ENCODE assay signal across 8 cellular contexts in genomic region chr17:81308784-81309139, GRCh38. TPM values are rescaled to one million over a fixed set of nuclear protein-coding genes. Genes with fewer than 3 reads are reported as not detected.
DNase-seq lines count a peak whose midpoint lies in the region; ATAC-seq, FAIRE-seq and TF ChIP-seq lines count a peak whose summit lies in the region.
"Not testable (repeated sequence)": the region's sequence is repeated elsewhere in the genome, so short reads cannot be mapped to it uniquely, and the experiment has no call there.

No MANE protein-coding gene starts in this region.

- H3K4me2 ChIP-seq in Loucy (ENCODE audit: low read depth, low read length, poor library complexity, severe bottlenecking) = peak overlapping the region; percentile 64
- peak overlapping the region; percentile 87 for H3K4me2 ChIP-seq in K562 (ENCODE audit: insufficient read depth, low read length)
- peak overlapping the region; percentile 72 for H3K4me2 ChIP-seq in keratinocyte (ENCODE audit: control insufficient read depth, extremely low read depth, insufficient read depth, low read depth, low read length)

- H4K20me1 ChIP-seq in Loucy (ENCODE audit: insufficient read depth, low read length, poor library complexity, severe bottlenecking); K562 (replicated peaks; ENCODE audit: control insufficient read depth, insufficient read depth, low read length); keratinocyte (ENCODE audit: control insufficient read depth, extremely low read depth, insufficient read depth, low read length): not testable (repeated sequence)

- not testable (repeated sequence) for H3K9me1 ChIP-seq in K562 (ENCODE audit: control insufficient read depth, insufficient read depth, low read length); keratinocyte (ENCODE audit: control insufficient read depth, extremely low read depth, insufficient read depth, low read length)

- not testable (repeated sequence) for H3K27me3 ChIP-seq in CD8-positive, alpha-beta memory T cell (ENCODE audit: insufficient read depth, low read length, poor library complexity, severe bottlenecking); Loucy (ENCODE audit: insufficient read depth, low read length, poor library complexity, severe bottlenecking); K562 (ENCODE audit: control insufficient read depth in 2 of 2, insufficient read depth in 2 of 2, low read length in 2 of 2); esophagus (ENCODE audit: control insufficient read depth in 1 of 2, insufficient read depth in 2 of 2, low read length in 2 of 2); keratinocyte (ENCODE audit: control insufficient read depth, extremely low read depth, insufficient read depth, low read length); mucosa of rectum (ENCODE audit: control insufficient read depth in 2 of 2, insufficient read depth in 2 of 2, low read length in 2 of 2); rectal smooth muscle tissue (ENCODE audit: control insufficient read depth, insufficient read depth, low read length); tibial nerve

- not testable (repeated sequence) for H3K4me1 ChIP-seq in CD8-positive, alpha-beta memory T cell (ENCODE audit: insufficient read depth, low read length); rectal smooth muscle tissue (ENCODE audit: control insufficient read depth, insufficient read depth, low read length)
- H3K4me1 ChIP-seq in Loucy (ENCODE audit: insufficient read depth, low read length, poor library complexity, severe bottlenecking) = peaks cover 12% of the 10 kb centered on the region
- H3K4me1 ChIP-seq in K562 (replicated peaks in 1 of 2; ENCODE audit: control insufficient read depth in 2 of 2, insufficient read depth in 2 of 2, low read length in 2 of 2) = peaks cover 22 to 91% of the 10 kb centered on the region in 2 experiments
- peaks cover 6 to 15% of the 10 kb centered on the region in 2 donors for H3K4me1 ChIP-seq in esophagus (ENCODE audit: control insufficient read depth in 2 of 2, insufficient read depth in 2 of 2, low read length in 1 of 2)
- H3K4me1 ChIP-seq in keratinocyte (ENCODE audit: control insufficient read depth, extremely low read depth, insufficient read depth, low read length) = peaks cover 18% of the 10 kb centered on the region
- peaks cover 10 to 13% of the 10 kb centered on the region in 2 donors for H3K4me1 ChIP-seq in mucosa of rectum (ENCODE audit: control insufficient read depth in 2 of 2, insufficient read depth in 2 of 2, low read length in 2 of 2)
- H3K4me1 ChIP-seq in tibial nerve = peaks cover 0 to 18% (median 12%) of the 10 kb centered on the region in 4 donors

- H2AFZ ChIP-seq in Loucy (ENCODE audit: low read length) (peak overlapping the region; percentile 58; the same call in 1 of the 2 replicates), K562 (ENCODE audit: low read depth, low read length) (peak overlapping the region; percentile 94), keratinocyte (ENCODE audit: control insufficient read depth, low read length) (peak overlapping the region; percentile 33)

- not testable (repeated sequence) for TF ChIP-seq EP300 in K562 (IDR thresholded peaks at IDR 0.05; ENCODE audit: low read length); tibial nerve (IDR thresholded peaks at IDR 0.05)

- not testable (repeated sequence) for H3K4me3 ChIP-seq in CD8-positive, alpha-beta memory T cell (ENCODE audit: low read length); keratinocyte (ENCODE audit: control insufficient read depth in 2 of 3, extremely low read depth in 1 of 3, insufficient read depth in 2 of 3, low read depth in 1 of 3, low read length in 3 of 3)
- H3K4me3 ChIP-seq in Loucy (ENCODE audit: low read length, poor library complexity, severe bottlenecking) (peak overlapping the region; percentile 38), K562 (peak overlapping the region; percentile 42), esophagus (ENCODE audit: low read depth in 1 of 2, low read length in 2 of 2) (peak overlapping the region; percentile 13 to 41), mucosa of rectum (ENCODE audit: low read length in 2 of 2) (peak overlapping the region; percentile 66 to 73), rectal smooth muscle tissue (ENCODE audit: low read length) (peak overlapping the region; percentile 68), tibial nerve (peak overlapping the region; percentile 6 to 37 (median 26))

- not testable (repeated sequence) for H3K9me3 Mint-ChIP-seq in CD8-positive, alpha-beta memory T cell

- peaks cover 15 to 19% of the 10 kb centered on the region in 2 donors for H3K27me3 Mint-ChIP-seq in CD8-positive, alpha-beta memory T cell

- H3K9me2 ChIP-seq in Loucy (replicated peaks; ENCODE audit: low read depth, low read length) = not testable (repeated sequence)

- 45% methylated on average over 13 of the region's 14 CpGs for WGBS in K562 (ENCODE audit: insufficient coverage, low coverage, missing lambda C conversion rate)
- WGBS in esophagus, 2 donors = 38 to 43% methylated on average over 14 of the region's 14 CpGs
- 52 to 62% methylated on average over 11 to 14 of the region's 14 CpGs for WGBS in tibial nerve, 2 donors

- H3K79me2 ChIP-seq in Loucy (ENCODE audit: insufficient read depth, low read length); K562 (ENCODE audit: control insufficient read depth, insufficient read depth, low read length); keratinocyte (ENCODE audit: control insufficient read depth, insufficient read depth, low read length): not testable (repeated sequence)

- TF ChIP-seq RAD21 in K562 (CRISPR knock-in tag; conservative IDR thresholded peaks at IDR 0.05 in 1 of 2, IDR thresholded peaks at IDR 0.05 in 1 of 2) = not testable (repeated sequence)

- not testable (repeated sequence) for TF ChIP-seq CTCF in Loucy (conservative IDR thresholded peaks at IDR 0.05; ENCODE audit: low read length); K562 (IDR thresholded peaks at IDR 0.05 in 2 of 3, conservative IDR thresholded peaks at IDR 0.05 in 1 of 3; ENCODE audit: insufficient read depth in 2 of 3, low read depth in 1 of 3, low read length in 3 of 3); keratinocyte (optimal IDR thresholded peaks at IDR 0.05 in 1 of 3, IDR thresholded peaks at IDR 0.05 in 1 of 3, conservative IDR thresholded peaks at IDR 0.05 in 1 of 3; ENCODE audit: extremely low read depth in 1 of 3, insufficient read depth in 2 of 3, low read length in 3 of 3); tibial nerve (IDR thresholded peaks at IDR 0.05)

- not testable (repeated sequence) for H3K4me1 Mint-ChIP-seq in CD8-positive, alpha-beta memory T cell

- not testable (repeated sequence) for H3K27ac Mint-ChIP-seq in CD8-positive, alpha-beta memory T cell

- H3F3A ChIP-seq in Loucy (ENCODE audit: low read depth) = not testable (repeated sequence)

- not testable (repeated sequence) for H3K9ac ChIP-seq in Loucy (ENCODE audit: low read depth, low read length, poor library complexity, severe bottlenecking); rectal smooth muscle tissue (ENCODE audit: low read length)
- H3K9ac ChIP-seq in K562 (ENCODE audit: insufficient read depth in 1 of 2, low read depth in 2 of 2, low read length in 2 of 2) = peak overlapping the region; percentile 73 to 95
- peak overlapping the region; percentile 42 for H3K9ac ChIP-seq in keratinocyte (ENCODE audit: control insufficient read depth, extremely low read depth, insufficient read depth, low read length)
- H3K9ac ChIP-seq in mucosa of rectum (ENCODE audit: low read depth in 1 of 2, low read length in 2 of 2) = peak overlapping the region; percentile 84 to 87

- not testable (repeated sequence) for ATAC-seq in K562

- TF ChIP-seq POLR2A in K562 (conservative IDR thresholded peaks at IDR 0.05); tibial nerve (IDR thresholded peaks at IDR 0.05): not testable (repeated sequence)

- CTCF ChIA-PET in CD8-positive, alpha-beta memory T cell (lab: Charles Lee) = not testable (repeated sequence)
- CTCF ChIA-PET in K562 (lab: Yijun Ruan, JAX; ENCODE audit: low intra/inter-chr PET ratio) = interaction anchor here (0.6 to 0.9 kb wide), 3 partner anchors 13 to 175 kb away, joined by 3 to 4 read pairs (median 4); no protein-coding TSS in a partner anchor

- H3K4me3 Mint-ChIP-seq in CD8-positive, alpha-beta memory T cell = not testable (repeated sequence)

- DNase-seq in CD8-positive, alpha-beta memory T cell; K562 (ENCODE audit: extremely low read depth in 1 of 4, low spot score in 3 of 4); keratinocyte (ENCODE audit: low read depth, low spot score); tibial nerve (ENCODE audit: low spot score in 2 of 2): not testable (repeated sequence)

- H3K9me3 ChIP-seq in CD8-positive, alpha-beta memory T cell (ENCODE audit: low read length); Loucy (ENCODE audit: insufficient read depth, low read depth, low read length); K562 (replicated peaks; ENCODE audit: control insufficient read depth, insufficient read depth, low read depth, low read length); esophagus (ENCODE audit: control insufficient read depth in 2 of 2, insufficient read depth in 1 of 2, low read depth in 1 of 2, low read length in 1 of 2); keratinocyte (ENCODE audit: control insufficient read depth, low read depth, low read length); mucosa of rectum (ENCODE audit: control insufficient read depth in 2 of 2, low read length in 2 of 2); tibial nerve: not testable (repeated sequence)

- in situ Hi-C loops in K562 (cut with MboI) = not testable (repeated sequence)

- POLR2A ChIA-PET in CD8-positive, alpha-beta memory T cell (lab: Charles Lee) = not testable (repeated sequence)
- POLR2A ChIA-PET in K562 (lab: Yijun Ruan, JAX) = interaction anchor here (1.4 to 1.8 kb wide), 2 partner anchors 13 to 204 kb away, joined by 6 to 14 read pairs; partner anchors contain the start of genes ACTG1 and SLC38A10

- dilution Hi-C loops in keratinocyte (cut with MboI; ENCODE audit: extremely low pct_ligation_motif_present, low sequenced_read_pairs) = not testable (repeated sequence)

- not testable (repeated sequence) for FAIRE-seq in K562 (lab: Jason Lieb, UNC); keratinocyte (lab: Jason Lieb, UNC)

- BruUV-seq in K562 (replicated peaks; lab: Mats Ljungman, UMichigan) = TSS peak; percentile 78

- not testable (repeated sequence) for H3K36me3 Mint-ChIP-seq in CD8-positive, alpha-beta memory T cell

- H3K36me3 ChIP-seq in CD8-positive, alpha-beta memory T cell (ENCODE audit: insufficient read depth, low read length); Loucy (ENCODE audit: insufficient read depth, low read length); K562 (ENCODE audit: control insufficient read depth, insufficient read depth, low read length); esophagus (ENCODE audit: control insufficient read depth in 2 of 2, insufficient read depth in 2 of 2, low read length in 1 of 2); keratinocyte (ENCODE audit: control insufficient read depth in 2 of 2, extremely low read depth in 1 of 2, insufficient read depth in 2 of 2, low read length in 2 of 2); mucosa of rectum (ENCODE audit: control insufficient read depth in 2 of 2, insufficient read depth in 2 of 2, low read length in 2 of 2); rectal smooth muscle tissue (ENCODE audit: control insufficient read depth, insufficient read depth, low read length); tibial nerve: not testable (repeated sequence)

- H3K27ac ChIP-seq in CD8-positive, alpha-beta memory T cell (ENCODE audit: low read depth, low read length) = peak overlapping the region; percentile 64
- H3K27ac ChIP-seq in K562 (ENCODE audit: extremely low read depth, low read depth, low read length) (peak overlapping the region; percentile 84), esophagus (ENCODE audit: low read depth in 2 of 2, low read length in 1 of 2) (peak overlapping the region; percentile 64 to 80), mucosa of rectum (ENCODE audit: low read depth in 2 of 2, low read length in 2 of 2) (peak overlapping the region; percentile 86 to 90), tibial nerve (peak overlapping the region; percentile 11 to 72 (median 67))
- H3K27ac ChIP-seq in keratinocyte (ENCODE audit: control insufficient read depth, insufficient read depth, low read length); rectal smooth muscle tissue (ENCODE audit: low read depth, low read length): not testable (repeated sequence)

- intact Hi-C loops in K562 (cut with micrococcal nuclease) = not testable (repeated sequence)

RNA-seq across cellular contexts. Expression of gene SLC38A10, which starts 13.7 kb away (rescaled TPM):
- 10 to 100 TPM; 49.0 to 51.0 TPM for total RNA-seq in CD8-positive, alpha-beta memory T cell
- polyA plus RNA-seq in CD8-positive, alpha-beta memory T cell = 71.1 TPM
- 96.2 and 235 TPM in 2 replicates for total RNA-seq in K562 (2011; cell fraction: chromatin; rRNA removed; ENCODE audit: low replicate concordance)
- 109 and 114 TPM in 2 replicates for total RNA-seq in K562 (2011; cell fraction: nucleolus; rRNA removed)
- 104 and 132 TPM in 2 replicates for total RNA-seq in K562 (2011; cell fraction: nucleoplasm; rRNA removed)
- total RNA-seq in K562 (2014; rRNA removed) (35.6 and 35.8 TPM in 2 replicates), K562 (2014; rRNA removed; fragmentation: Illumina TruSeq; extraction: Trizol) (4.3 and 5.2 TPM in 2 replicates), K562 (2015; rRNA removed; fragmentation: Illumina TruSeq; extraction: Trizol) (15.5 and 16.1 TPM in 2 replicates), K562 (2021) (52.8 and 54.2 TPM in 2 replicates), tibial nerve (100 to 1,000 TPM in 2 of 4 donors, 10 to 100 TPM in 2; 80.0 to 149 (median 123) TPM)
- polyA plus RNA-seq in K562 (2011; rRNA removed) (13.1 and 18.0 TPM in 2 replicates), K562 (2014; fragmentation: Illumina TruSeq; extraction: Trizol) (13.8 and 24.0 TPM in 2 replicates), K562 (2014; fragmentation: Nextera tagmentation; extraction: Ambion mirVana) (under 1 TPM; 0.45 to 0.92 TPM), K562 (2014; rRNA removed) (31.7 and 32.1 TPM in 2 replicates), esophagus (10 to 100 TPM; 22.9 to 40.5 TPM), keratinocyte (16.8 to 21.2 TPM (median 20.9 TPM) in 3 replicates)
- 18.4 and 29.4 TPM in 2 replicates for polyA plus RNA-seq in K562 (2011; cell fraction: cytosol; rRNA removed)
- polyA plus RNA-seq in K562 (2011; cell fraction: nucleus; rRNA removed) = 50.2 and 67.4 TPM in 2 replicates
- 38.9 and 86.6 TPM in 2 replicates for polyA plus RNA-seq in K562 (2012)
- polyA minus RNA-seq in K562 (2011; rRNA and poly(A)+ RNA removed) = 16.9 and 24.8 TPM in 2 replicates
- polyA minus RNA-seq in K562 (2011; cell fraction: cytosol; rRNA and poly(A)+ RNA removed) = 54.3 and 65.3 TPM in 2 replicates
- polyA minus RNA-seq in K562 (2011; cell fraction: nucleus; rRNA and poly(A)+ RNA removed) = 28.7 and 33.2 TPM in 2 replicates
- polyA plus RNA-seq in keratinocyte (2011; ENCODE audit: low read depth) = 10.1 TPM
- polyA plus RNA-seq in keratinocyte (2011; cell fraction: cytosol; rRNA removed) = 7.3 and 14.6 TPM in 2 replicates
- 61.8 and 98.8 TPM in 2 replicates for polyA plus RNA-seq in keratinocyte (2011; cell fraction: nucleus; rRNA removed)
- polyA plus RNA-seq in keratinocyte (2012; ENCODE audit: low replicate concordance) = 17.6 and 29.3 TPM in 2 replicates
- 33.0 to 40.6 TPM (median 39.1 TPM) in 3 replicates for polyA minus RNA-seq in keratinocyte
- 51.6 TPM for polyA minus RNA-seq in keratinocyte (2011; cell fraction: cytosol; rRNA and poly(A)+ RNA removed)
- 72.5 and 76.3 TPM in 2 replicates for polyA minus RNA-seq in keratinocyte (2011; cell fraction: nucleus; rRNA and poly(A)+ RNA removed)

Comparison
In these comparisons a context has a peak if more than half of its experiments do, and no peak if none do; other contexts are left out.
1. H2AFZ ChIP-seq: peak in every context shown above with its lines; median percentile 94 in K562; 58 in Loucy; 33 in keratinocyte.